ENCODE assay signal across 8 cellular contexts in the genomic region with DNA sequence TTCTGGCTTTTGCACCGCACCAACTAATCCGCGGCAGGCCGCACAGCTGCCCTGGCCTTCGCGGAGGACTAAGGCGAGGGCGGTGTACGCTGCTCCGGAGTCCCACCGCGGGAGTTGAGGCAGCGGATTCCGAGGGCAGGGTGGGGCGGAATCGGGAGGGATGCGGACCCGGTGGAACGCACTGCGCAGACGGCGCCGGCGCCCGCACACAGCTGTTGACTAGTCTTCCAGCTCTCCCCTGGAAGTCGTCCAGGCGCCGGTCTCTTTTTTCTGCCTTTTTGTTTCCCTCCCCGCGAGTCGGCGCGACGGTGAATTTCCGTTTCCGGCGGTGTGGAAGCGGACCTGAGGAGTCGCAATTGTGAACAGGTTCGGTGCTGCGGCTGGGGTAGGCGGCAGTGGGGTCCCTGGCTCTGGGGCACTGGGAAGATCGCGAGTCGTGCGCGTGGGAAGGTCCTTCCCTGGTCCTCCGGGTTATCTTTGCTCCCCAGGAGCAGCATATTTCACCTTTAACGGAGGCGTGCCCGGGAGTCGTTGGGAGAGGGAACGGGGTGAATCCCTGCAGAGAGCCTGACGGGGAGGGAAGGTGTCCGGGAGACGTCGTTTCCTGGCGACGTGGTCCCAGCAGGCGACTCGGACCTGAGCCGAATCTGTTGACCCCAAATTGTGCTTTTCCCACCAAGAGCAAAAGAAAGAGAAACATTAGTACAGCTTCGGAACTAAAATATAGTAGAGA. TPM values are rescaled to one million over a fixed set of nuclear protein-coding genes. Genes with fewer than 3 reads are reported as not detected.
A peak's percentile ranks its signal among the peaks of the same experiment; 100 is the strongest.
DNase-seq lines count a peak whose midpoint lies in the region; ATAC-seq and TF ChIP-seq lines count a peak whose summit lies in the region.

A gene (plus strand): TSS at position 319 of the 733 bp plus-strand sequence. CDS start 5,195 bp downstream, outside the sequence.

- H3K36me3 ChIP-seq in spleen, result no peaks in the 10 kb centered on the region

- H3K36me3 Mint-ChIP-seq in activated B cell treated with CpG ODN at 0.5 μM for 24 hours (ENCODE audit: low read depth), result peaks cover 7% of the 10 kb centered on the region

- intact Hi-C loops in activated B cell treated with CpG ODN at 0.5 μM for 24 hours (cut with micrococcal nuclease) (loop anchor here (2.0 kb wide), 1 partner anchor 115 kb away; no protein-coding TSS in a partner anchor), spleen (cut with DNase I; ENCODE audit: low total_unique reads) (no loop called here)

- no peaks in the 10 kb centered on the region for H3K9me3 ChIP-seq in spleen

- 0 to 1% (median 0%) methylated on average over 39 to 63 of the region's 63 CpGs for WGBS in spleen, 5 donors

- H3K27me3 ChIP-seq in spleen (replicated peaks in 1 of 7), result peaks cover 0 to 12% (median 0%) of the 10 kb centered on the region in 7 donors

- H3K4me1 ChIP-seq in spleen, result peaks cover 0 to 14% (median 12%) of the 10 kb centered on the region in 6 donors

- CTCF ChIA-PET in activated B cell treated with CpG ODN at 0.5 μM for 24 hours (lab: Charles Lee), result no interaction called here

- peaks cover 5% of the 10 kb centered on the region for H3K27me3 Mint-ChIP-seq in activated B cell treated with CpG ODN at 0.5 μM for 24 hours

- ATAC-seq in GM18498 (IDR thresholded peaks at IDR 0.05; ENCODE audit: unreplicated experiment) (peak; percentile 91), HG02798 (IDR thresholded peaks at IDR 0.05; ENCODE audit: poor library complexity, unreplicated experiment) (peak; percentile 87), activated B cell treated with CpG ODN at 0.5 μM for 24 hours (ENCODE audit: low read depth) (peak; percentile 78)

- no peak for TF ChIP-seq CTCF in activated B cell treated with CpG ODN at 0.5 μM for 24 hours (IDR thresholded peaks at IDR 0.05)
- no peak for TF ChIP-seq CTCF in spleen (IDR thresholded peaks at IDR 0.05 in 8 of 11, conservative IDR thresholded peaks at IDR 0.05 in 3 of 11)

- H3K27ac Mint-ChIP-seq in activated B cell treated with CpG ODN at 0.5 μM for 24 hours, result peak within 1 kb of the TSS; percentile 82

- H3K4me1 Mint-ChIP-seq in activated B cell treated with CpG ODN at 0.5 μM for 24 hours, result peaks cover 18% of the 10 kb centered on the region

- TF ChIP-seq POLR2A in spleen (IDR thresholded peaks at IDR 0.05), result no peak

- peak within 1 kb of the TSS; percentile 45 to 75 (median 64) for H3K4me3 ChIP-seq in spleen

- peak; percentile 1 for DNase-seq in NCI-H2081 treated with DMSO at 0.1 percent for 48 hours (lab: John Stamatoyannopoulos, UW)
- peak; percentile 51 for DNase-seq in activated B cell treated with CpG ODN at 0.5 μM for 24 hours
- peak in 54 of 61 donors; percentile 2 to 80 (median 50) for DNase-seq in caudate nucleus (lab: John Stamatoyannopoulos, UW)
- peak; percentile 93 for DNase-seq in islet precursor cell
- DNase-seq in spleen, result peak; percentile 90
- DNase-seq in OCI-M2 (lab: John Stamatoyannopoulos, UW; ENCODE audit: unreplicated experiment), result no peak

- POLR2A ChIA-PET in activated B cell treated with CpG ODN at 0.5 μM for 24 hours (lab: Charles Lee), result interaction anchor here (0.6 to 1.0 kb wide), 2 partner anchors 115 to 951 kb away, joined by 4 to 5 read pairs; no protein-coding TSS in a partner anchor

- H3K9me3 Mint-ChIP-seq in activated B cell treated with CpG ODN at 0.5 μM for 24 hours, result no peaks in the 10 kb centered on the region

- H3K4me3 Mint-ChIP-seq in activated B cell treated with CpG ODN at 0.5 μM for 24 hours, result peak within 1 kb of the TSS; percentile 98

- peak within 1 kb of the TSS; percentile 58 for H3K27ac ChIP-seq in caudate nucleus (ENCODE audit: low read depth, low read length)
- peak within 1 kb of the TSS; percentile 32 to 85 (median 78) for H3K27ac ChIP-seq in spleen

RNA-seq across cellular contexts. Expression of the gene that starts here (rescaled TPM):
- total RNA-seq in activated B cell treated with CpG ODN at 0.5 μM for 24 hours, result 1.3 and 1.9 TPM in 2 replicates
- 1 to 10 TPM; 1.0 to 5.4 (median 1.9) TPM for total RNA-seq in spleen
- polyA plus RNA-seq in spleen, result 1 to 10 TPM in 2 of 3 donors, under 1 TPM in 1; 0.77 to 1.7 (median 1.1) TPM
